In the genomic region with DNA sequence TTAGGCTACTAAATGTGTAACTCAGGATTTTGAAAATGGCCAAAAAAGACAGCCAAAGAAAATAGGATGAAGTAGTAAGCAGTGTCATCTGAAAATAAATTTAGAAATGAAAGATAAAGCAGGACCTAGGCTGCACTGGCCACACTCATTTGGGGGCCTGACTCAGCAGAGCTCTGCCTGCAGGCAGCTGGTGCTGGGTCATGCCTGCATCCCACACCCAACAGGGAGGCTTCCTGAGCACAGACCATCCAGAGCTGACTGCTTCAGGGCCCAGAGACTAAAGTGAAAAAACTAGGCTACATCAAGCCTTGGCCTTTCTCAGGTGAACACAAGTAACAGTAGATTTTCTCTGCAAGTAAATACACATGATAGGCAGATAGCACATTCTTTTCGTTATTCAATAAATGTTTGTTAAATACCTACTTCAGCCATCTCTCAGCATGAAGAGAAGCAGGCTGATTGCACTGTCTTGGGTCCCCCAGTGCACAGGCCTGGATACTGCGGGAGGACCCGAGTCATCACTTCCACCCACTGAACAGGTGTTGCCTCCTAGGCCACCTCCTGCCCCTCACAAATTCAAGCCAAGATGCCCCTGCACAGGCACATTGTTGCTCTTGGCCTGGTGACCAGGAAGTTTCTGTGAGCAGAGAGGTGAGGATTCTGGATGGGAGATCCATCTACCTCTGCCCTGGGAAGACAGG, we compare ENCODE assay signal across 22 cellular contexts.
DNase-seq lines count a peak whose midpoint lies in the region; ATAC-seq, FAIRE-seq and TF ChIP-seq lines count a peak whose summit lies in the region.
"Had no signal": no experiment of that assay in that cellular context is flagged by ENCODE, and none has a peak within 500 bp of the region (broad histone marks: within the 10 kb centered on the region; RNA-seq: fewer than 3 reads in every experiment).

No MANE protein-coding gene starts in this region.

- no peaks in the 10 kb centered on the region for H3K36me3 ChIP-seq in BE2C
- H3K36me3 ChIP-seq in bronchial epithelial cell (ENCODE audit: control insufficient read depth, insufficient read depth, low read length): no peaks in the 10 kb centered on the region
- H3K36me3 ChIP-seq in spleen: no peaks in the 10 kb centered on the region
- H3K36me3 ChIP-seq: Peyer's patch had no signal

- 81 to 97% (median 87%) methylated on average over 3 of the region's 3 CpGs for WGBS in spleen, 5 donors

- no peaks in the 10 kb centered on the region for H3K4me1 ChIP-seq in BE2C
- no peaks in the 10 kb centered on the region for H3K4me1 ChIP-seq in spleen
- H3K4me1 ChIP-seq: Peyer's patch had no signal

- H3K27me3 Mint-ChIP-seq in activated naive CD8-positive, alpha-beta T cell treated with anti-CD3 and anti-CD28 coated beads for 36 hours: no peaks in the 10 kb centered on the region

- H3K9me3 Mint-ChIP-seq in activated naive CD8-positive, alpha-beta T cell treated with anti-CD3 and anti-CD28 coated beads for 36 hours: peaks cover 4% of the 10 kb centered on the region

- H3K27ac Mint-ChIP-seq in activated naive CD8-positive, alpha-beta T cell treated with anti-CD3 and anti-CD28 coated beads for 36 hours: no peak overlapping the region
- H3K27ac Mint-ChIP-seq: HFFc6 had no signal

- H3K4me1 Mint-ChIP-seq in activated naive CD8-positive, alpha-beta T cell treated with anti-CD3 and anti-CD28 coated beads for 36 hours: no peaks in the 10 kb centered on the region

- H3K27ac ChIP-seq in spleen: no peak overlapping the region
- H3K27ac ChIP-seq: C4-2B, HL-60, Peyer's patch had no signal

- ATAC-seq in HG02981 (IDR thresholded peaks at IDR 0.05; ENCODE audit: unreplicated experiment): no peak

- no peak overlapping the region for H3K4me3 Mint-ChIP-seq in activated naive CD8-positive, alpha-beta T cell treated with anti-CD3 and anti-CD28 coated beads for 36 hours
- H3K4me3 Mint-ChIP-seq: HFFc6 had no signal

- DNase-seq in BE2C: peak; percentile 42
- peak; percentile 14 for DNase-seq in M059J (ENCODE audit: low read depth)
- peak; percentile 8 for DNase-seq in bronchial epithelial cell (ENCODE audit: low read depth)
- peak; percentile 3 for DNase-seq in iPS DF 19.7 (ENCODE audit: low read depth, low spot score)
- no peak for DNase-seq in NCI-H187 treated with DMSO at 0.1 percent for 48 hours (lab: John Stamatoyannopoulos, UW)
- no peak for DNase-seq in activated naive CD8-positive, alpha-beta T cell treated with anti-CD3 and anti-CD28 coated beads for 36 hours
- DNase-seq in spleen: no peak
- DNase-seq: 8988T, COR-L47, HFFc6, KG1, NCI-H1105 treated with DMSO at 0.1 percent for 48 hours, NCI-H1930, NCI-H2171 treated with DMSO at 0.1 percent for 48 hours, NCI-H774, Peyer's patch, Right ventricle myocardium superior had no signal

- no peak for FAIRE-seq in bronchial epithelial cell (lab: Jason Lieb, UNC)
- FAIRE-seq: G401.6, GM12891 had no signal

- H3K4me3 ChIP-seq in BE2C (ENCODE audit: low read depth, low read length) (no peak overlapping the region), bronchial epithelial cell (ENCODE audit: low read depth, low read length) (no peak overlapping the region), spleen (no peak overlapping the region)
- H3K4me3 ChIP-seq: Peyer's patch had no signal

- no peak for TF ChIP-seq CTCF in BE2C (IDR thresholded peaks at IDR 0.05; ENCODE audit: low read depth, low read length)
- no peak for TF ChIP-seq CTCF in bronchial epithelial cell (IDR thresholded peaks at IDR 0.05; ENCODE audit: insufficient read depth, low read length, severe bottlenecking)
- no peak for TF ChIP-seq CTCF in spleen (IDR thresholded peaks at IDR 0.05 in 8 of 11, conservative IDR thresholded peaks at IDR 0.05 in 3 of 11)

- intact Hi-C loops in spleen (cut with DNase I; ENCODE audit: low total_unique reads): no loop called here

- H3K27me3 ChIP-seq in BE2C (no peaks in the 10 kb centered on the region), bronchial epithelial cell (ENCODE audit: control insufficient read depth, insufficient read depth, low read length) (no peaks in the 10 kb centered on the region), spleen (replicated peaks in 1 of 7) (no peaks in the 10 kb centered on the region)
- H3K27me3 ChIP-seq: Peyer's patch had no signal

- no peaks in the 10 kb centered on the region for H3K36me3 Mint-ChIP-seq in activated naive CD8-positive, alpha-beta T cell treated with anti-CD3 and anti-CD28 coated beads for 36 hours

- H3K9me3 ChIP-seq in BE2C (no peaks in the 10 kb centered on the region), spleen (no peaks in the 10 kb centered on the region)
- H3K9me3 ChIP-seq: Peyer's patch had no signal

- no peak for TF ChIP-seq POLR2A in spleen (IDR thresholded peaks at IDR 0.05)

Comparison
In these comparisons a context has a peak if more than half of its experiments do, and no peak if none do; other contexts are left out.
1. DNase-seq: peak in BE2C (single experiment), M059J (single experiment), bronchial epithelial cell (single experiment) and iPS DF 19.7 (single experiment); none in NCI-H187 treated with DMSO at 0.1 percent for 48 hours (single experiment), activated naive CD8-positive, alpha-beta T cell treated with anti-CD3 and anti-CD28 coated beads for 36 hours (single experiment) and spleen (single experiment).